In genomic region chr6:95569560-95569959, GRCh38 we compare ENCODE assay signal across 19 cellular contexts. TPM values are rescaled to one million over a fixed set of nuclear protein-coding genes. Genes with fewer than 3 reads are reported as not detected.
DNase-seq lines count a peak whose midpoint lies in the region; ATAC-seq, FAIRE-seq and TF ChIP-seq lines count a peak whose summit lies in the region.
"Had no signal": no experiment of that assay in that cellular context is flagged by ENCODE, and none has a peak within 500 bp of the region (broad histone marks: within the 10 kb centered on the region; RNA-seq: fewer than 3 reads in every experiment).

No MANE protein-coding gene starts in this region.

- no peak overlapping the region for H3K4me2 ChIP-seq in HepG2 (ENCODE audit: low read depth, low read length)
- H3K4me2 ChIP-seq: A549 had no signal

- FAIRE-seq in HepG2 (lab: Jason Lieb, UNC) = no peak
- FAIRE-seq: A549, D721Med, GM12891 had no signal

- peak in 1 of 2 donors; percentile 5 for TF ChIP-seq RAD21 in liver (IDR thresholded peaks at IDR 0.05)
- TF ChIP-seq RAD21 in HepG2 (CRISPR knock-in tag; IDR thresholded peaks at IDR 0.05) = no peak

- TF ChIP-seq EP300 in HepG2 (IDR thresholded peaks at IDR 0.05; ENCODE audit: low read depth in 2 of 2, low read length in 2 of 2) (no peak), HepG2 (CRISPR knock-in tag; IDR thresholded peaks at IDR 0.05; ENCODE audit: borderline replicate concordance) (no peak), sigmoid colon (IDR thresholded peaks at IDR 0.05) (no peak)

- TF ChIP-seq CTCF in liver (IDR thresholded peaks at IDR 0.05; ENCODE audit: low read depth, low read length, missing input control) = no peak
- TF ChIP-seq CTCF in HepG2 (CRISPR knock-in tag; IDR thresholded peaks at IDR 0.05) = no peak
- no peak for TF ChIP-seq CTCF in sigmoid colon (IDR thresholded peaks at IDR 0.05)

- CTCF ChIA-PET in HepG2 (lab: Yijun Ruan, JAX; ENCODE audit: low intra/inter-chr PET ratio, low total read pairs) = no interaction called here

- H3K9ac ChIP-seq in liver (ENCODE audit: low read depth in 1 of 2, low read length in 2 of 2) (no peak overlapping the region), HepG2 (ENCODE audit: insufficient read depth, low read depth, low read length) (no peak overlapping the region)
- H3K9ac ChIP-seq: BLaER1 treated with 17β-estradiol and CSF1 and Interleukin-3, amounts not matched to agents 10 nM and 100 nM had no signal

- POLR2A ChIA-PET in HepG2 (lab: Yijun Ruan, JAX) = no interaction called here

- no TSS peak for BruUV-seq in HepG2 (replicated peaks; lab: Mats Ljungman, UMichigan)

- H2AFZ ChIP-seq in HepG2 (ENCODE audit: low read length) = no peak overlapping the region

- H3K9me3 ChIP-seq in liver (ENCODE audit: control insufficient read depth in 4 of 4, low read length in 3 of 4) (no peaks in the 10 kb centered on the region), HepG2 (ENCODE audit: low read length) (no peaks in the 10 kb centered on the region), sigmoid colon (no peaks in the 10 kb centered on the region)
- H3K9me3 ChIP-seq: A549; BLaER1 treated with 17β-estradiol and CSF1 and Interleukin-3, amounts not matched to agents 10 nM and 100 nM; Caco-2 had no signal

- H3K79me2 ChIP-seq in HepG2 (ENCODE audit: insufficient read depth, low read length) = peaks cover 2% of the 10 kb centered on the region

- no peak overlapping the region for H3K27ac ChIP-seq in liver (ENCODE audit: low read depth in 1 of 2, low read length in 2 of 2)
- no peak overlapping the region for H3K27ac ChIP-seq in HepG2 (ENCODE audit: extremely low read length, insufficient read depth, low read length)
- H3K27ac ChIP-seq in sigmoid colon = no peak overlapping the region
- H3K27ac ChIP-seq: 22Rv1; A549; BLaER1 treated with 17β-estradiol and CSF1 and Interleukin-3, amounts not matched to agents 10 nM and 100 nM; C4-2B had no signal

- no peaks in the 10 kb centered on the region for H3K36me3 ChIP-seq in liver (ENCODE audit: control insufficient read depth in 4 of 4, insufficient read depth in 3 of 4, low read depth in 1 of 4, low read length in 3 of 4)
- no peaks in the 10 kb centered on the region for H3K36me3 ChIP-seq in HepG2 (replicated peaks in 1 of 2; ENCODE audit: control insufficient read depth in 1 of 2, insufficient read depth in 2 of 2, low read length in 2 of 2)
- H3K36me3 ChIP-seq in sigmoid colon = no peaks in the 10 kb centered on the region

- DNase-seq in HepG2 (ENCODE audit: low spot score) (no peak), left lobe of liver (ENCODE audit: low spot score) (no peak), renal cortical epithelial cell (ENCODE audit: low read depth) (peak; percentile 17), sigmoid colon (no peak)
- DNase-seq: AML-193; Caco-2; Calu3; CD4-positive, alpha-beta T cell; CD8-positive, alpha-beta T cell; DMS79 treated with DMSO at 0.1 percent for 48 hours; GF-D8 had no signal

- intact Hi-C loops in HepG2 (cut with micrococcal nuclease; ENCODE audit: unreplicated experiment) (no loop called here), sigmoid colon (cut with DNase I) (no loop called here)

- WGBS in liver = 56% methylated on average over 5 of the region's 5 CpGs
- WGBS in HepG2 (ENCODE audit: low lambda C conversion rate) = 94% methylated on average over 5 of the region's 5 CpGs
- WGBS in sigmoid colon, 2 donors = 88 to 93% methylated on average over 5 of the region's 5 CpGs

- H3K4me3 ChIP-seq in liver (ENCODE audit: low read depth in 1 of 3, low read length in 3 of 3) = no peak overlapping the region
- H3K4me3 ChIP-seq in HepG2 (replicated peaks in 1 of 3; ENCODE audit: insufficient read depth in 1 of 3, low read depth in 2 of 3, low read length in 3 of 3) = no peak overlapping the region
- no peak overlapping the region for H3K4me3 ChIP-seq in sigmoid colon
- H3K4me3 ChIP-seq: A549; BLaER1 treated with 17β-estradiol and CSF1 and Interleukin-3, amounts not matched to agents 10 nM and 100 nM had no signal

- in situ Hi-C loops in HepG2 (cut with HindIII; ENCODE audit: extremely low pct_ligation_motif_present, low pct_unique_long_range_greater_than_20kb) = no loop called here

- TF ChIP-seq POLR2A in HepG2 (IDR thresholded peaks at IDR 0.05; ENCODE audit: insufficient read depth in 1 of 2, low read depth in 2 of 2, low read length in 2 of 2) = no peak
- no peak for TF ChIP-seq POLR2A in sigmoid colon (IDR thresholded peaks at IDR 0.05)

- H4K20me1 ChIP-seq in HepG2 (ENCODE audit: insufficient read depth, low read length) = no peaks in the 10 kb centered on the region

- H3K4me1 ChIP-seq in liver (ENCODE audit: control insufficient read depth in 4 of 4, insufficient read depth in 4 of 4, low read length in 3 of 4) (peaks cover 3 to 10% (median 5%) of the 10 kb centered on the region in 4 donors), HepG2 (ENCODE audit: insufficient read depth, low read length) (peaks cover under 1% of the 10 kb centered on the region; the same call in 1 of the 2 replicates), sigmoid colon (no peaks in the 10 kb centered on the region)
- H3K4me1 ChIP-seq: A549 had no signal

- H3K27me3 ChIP-seq in liver (ENCODE audit: control insufficient read depth in 4 of 4, insufficient read depth in 4 of 4, low read length in 3 of 4) (no peaks in the 10 kb centered on the region), HepG2 (ENCODE audit: control insufficient read depth in 1 of 2, insufficient read depth in 2 of 2, low read length in 2 of 2) (no peaks in the 10 kb centered on the region), sigmoid colon (no peaks in the 10 kb centered on the region)
- H3K27me3 ChIP-seq: BLaER1 treated with 17β-estradiol and CSF1 and Interleukin-3, amounts not matched to agents 10 nM and 100 nM had no signal

- no peak for ATAC-seq in HepG2
- peak; percentile 72 for ATAC-seq in left lobe of liver
- no peak for ATAC-seq in HG03025 (IDR thresholded peaks at IDR 0.05; ENCODE audit: low FRiP score, unreplicated experiment)
- ATAC-seq: A549; CD8-positive, alpha-beta T cell had no signal

TF ChIP-seq in liver, 16 proteins besides CTCF, POLR2A, EP300 and RAD21 (continues in another document):
- peak; percentile 19 for TF ChIP-seq YY1 (IDR thresholded peaks at IDR 0.05)

TF ChIP-seq in HepG2, 621 proteins besides CTCF, POLR2A, EP300 and RAD21:
- TF ChIP-seq MTERF4 (CRISPR knock-in tag; IDR thresholded peaks at IDR 0.05) = no peak
- TF ChIP-seq SUZ12 (IDR thresholded peaks at IDR 0.05; ENCODE audit: low read depth, low read length) = no peak
- TF ChIP-seq ZNF747 (CRISPR knock-in tag; IDR thresholded peaks at IDR 0.05; ENCODE audit: borderline replicate concordance) = no peak
- TF ChIP-seq DR1 (CRISPR knock-in tag; IDR thresholded peaks at IDR 0.05) = no peak
- TF ChIP-seq TSC22D2 (CRISPR knock-in tag; IDR thresholded peaks at IDR 0.05; ENCODE audit: borderline replicate concordance) = no peak
- no peak for TF ChIP-seq KDM5B (CRISPR knock-in tag; IDR thresholded peaks at IDR 0.05; ENCODE audit: borderline replicate concordance)
- TF ChIP-seq TRIM22 (IDR thresholded peaks at IDR 0.05) = no peak

RNA-seq across cellular contexts. Expression of gene MANEA, which starts 7.8 kb away (rescaled TPM):
- total RNA-seq in liver = 10 to 100 TPM in 1 of 2 donors, 1 to 10 TPM in 1; 9.7 to 37.4 TPM
- 10 to 100 TPM; 16.5 to 21.3 TPM for polyA plus RNA-seq in liver
- 7.6 and 10.9 TPM in 2 replicates for total RNA-seq in HepG2 (2016; rRNA removed; fragmentation: Illumina TruSeq; extraction: Trizol)
- total RNA-seq in HepG2 (2016; cell fraction: cytosol; rRNA removed; fragmentation: Illumina TruSeq; extraction: Trizol; ENCODE audit: low read depth) = 0.79 and 1.2 TPM in 2 replicates
- total RNA-seq in HepG2 (2016; cell fraction: insoluble cytoplasmic fraction; rRNA removed; fragmentation: Illumina TruSeq; extraction: Trizol) = 8.5 and 11.1 TPM in 2 replicates
- 2.2 and 2.7 TPM in 2 replicates for total RNA-seq in HepG2 (2016; cell fraction: membrane; rRNA removed; fragmentation: Illumina TruSeq; extraction: Trizol)
- total RNA-seq in HepG2 (2016; cell fraction: nucleus; rRNA removed; fragmentation: Illumina TruSeq; extraction: Trizol) = 14.0 and 15.6 TPM in 2 replicates
- polyA plus RNA-seq in HepG2 (2011; rRNA removed) = 6.8 and 10.0 TPM in 2 replicates
- 2.6 and 5.5 TPM in 2 replicates for polyA plus RNA-seq in HepG2 (2011; cell fraction: cytosol; rRNA removed)
- polyA plus RNA-seq in HepG2 (2011; cell fraction: nucleus; rRNA removed) = 2.2 and 3.1 TPM in 2 replicates
- 7.8 and 8.4 TPM in 2 replicates for polyA plus RNA-seq in HepG2 (2012)
- 0.42 and 0.72 TPM in 2 replicates for polyA plus RNA-seq in HepG2 (2016; cell fraction: cytosol; fragmentation: Illumina TruSeq; extraction: Trizol; ENCODE audit: low read depth)
- 7.9 and 10.1 TPM in 2 replicates for polyA plus RNA-seq in HepG2 (2016; cell fraction: insoluble cytoplasmic fraction; fragmentation: Illumina TruSeq; extraction: Trizol; ENCODE audit: low read depth)
- polyA plus RNA-seq in HepG2 (2016; cell fraction: membrane; fragmentation: Illumina TruSeq; extraction: Trizol; ENCODE audit: low read depth) = 1.3 and 1.6 TPM in 2 replicates
- polyA plus RNA-seq in HepG2 (2016; cell fraction: nucleus; fragmentation: Illumina TruSeq; extraction: Trizol; ENCODE audit: insufficient read depth, low read depth) = 14.3 and 16.2 TPM in 2 replicates
- 2.4 and 2.5 TPM in 2 replicates for polyA minus RNA-seq in HepG2 (2011; rRNA and poly(A)+ RNA removed; ENCODE audit: low replicate concordance)
- polyA minus RNA-seq in HepG2 (2011; cell fraction: cytosol; rRNA and poly(A)+ RNA removed) = 7.2 and 9.4 TPM in 2 replicates
- polyA minus RNA-seq in HepG2 (2011; cell fraction: nucleus; rRNA and poly(A)+ RNA removed) = 11.8 and 12.4 TPM in 2 replicates
- total RNA-seq in left lobe of liver = 23.9 TPM
- total RNA-seq in renal cortical epithelial cell = 16.3 and 21.8 TPM in 2 replicates
- 10 to 100 TPM in 2 of 4 donors, 1 to 10 TPM in 2; 4.2 to 11.8 (median 7.7) TPM for total RNA-seq in sigmoid colon
- 1 to 10 TPM in 1 of 3 donors, under 1 TPM in 2; 0.60 to 3.4 (median 0.92) TPM for polyA plus RNA-seq in sigmoid colon
